12 cellular contexts compared by ENCODE assay signal in genomic region chr11:128463975-128464374, GRCh38.
DNase-seq lines count a peak whose midpoint lies in the region; ATAC-seq and TF ChIP-seq lines count a peak whose summit lies in the region.
"Had no signal": no experiment of that assay in that cellular context is flagged by ENCODE, and none has a peak within 500 bp of the region (broad histone marks: within the 10 kb centered on the region; RNA-seq: fewer than 3 reads in every experiment).

No MANE protein-coding gene starts in this region.

- TF ChIP-seq POLR2A in lower leg skin (IDR thresholded peaks at IDR 0.05) = no peak

- no peak for ATAC-seq in activated naive CD4-positive, alpha-beta T cell treated with anti-CD3 and anti-CD28 coated beads, Interleukin-2, amount 50 U/mL, for 72 hours
- ATAC-seq in memory B cell (ENCODE audit: low read depth) (no peak), thoracic aorta (ENCODE audit: insufficient number of reproducible peaks, low FRiP score, low read depth) (no peak)

- H3K4me1 Mint-ChIP-seq in activated naive CD4-positive, alpha-beta T cell treated with anti-CD3 and anti-CD28 coated beads for 36 hours (ENCODE audit: low read depth) = peaks cover 92% of the 10 kb centered on the region
- H3K4me1 Mint-ChIP-seq in memory B cell = peaks cover 50% of the 10 kb centered on the region

- WGBS in lower leg skin, 2 donors = 67 to 76% methylated on average over 3 of the region's 3 CpGs

- peak overlapping the region; percentile 13 for H3K4me3 ChIP-seq in thoracic aorta
- no peak overlapping the region for H3K4me3 ChIP-seq in lower leg skin (ENCODE audit: low read depth, poor library complexity, severe bottlenecking)

- H3K9me3 Mint-ChIP-seq in activated naive CD4-positive, alpha-beta T cell treated with anti-CD3 and anti-CD28 coated beads for 36 hours = no peaks in the 10 kb centered on the region
- no peaks in the 10 kb centered on the region for H3K9me3 Mint-ChIP-seq in activated naive CD4-positive, alpha-beta T cell treated with anti-CD3 and anti-CD28 coated beads, Interleukin-2, amount 50 U/mL, for 72 hours
- no peaks in the 10 kb centered on the region for H3K9me3 Mint-ChIP-seq in memory B cell

- H3K27ac ChIP-seq in thoracic aorta = peak overlapping the region; percentile 72 to 80
- H3K27ac ChIP-seq: KMS-11 had no signal

- peak; percentile 28 for DNase-seq in activated naive CD4-positive, alpha-beta T cell treated with anti-CD3 and anti-CD28 coated beads for 36 hours
- no peak for DNase-seq in activated naive CD4-positive, alpha-beta T cell treated with Interleukin-2 at 50 U/mL for 16 hours
- no peak for DNase-seq in activated naive CD4-positive, alpha-beta T cell treated with anti-CD3 and anti-CD28 coated beads, Interleukin-2, amount 50 U/mL, for 72 hours (ENCODE audit: low spot score in 2 of 2)
- DNase-seq in memory B cell (ENCODE audit: low spot score in 2 of 2) (no peak), thoracic aorta (ENCODE audit: low spot score) (no peak), NCI-H2029 treated with DMSO at 0.1 percent for 48 hours (lab: John Stamatoyannopoulos, UW) (no peak), GM03348 (ENCODE audit: low spot score) (no peak), lower leg skin (ENCODE audit: low spot score in 2 of 2) (no peak)
- DNase-seq: BE2C, NCI-H2171 treated with DMSO at 0.1 percent for 48 hours had no signal

- peaks cover 44 to 58% of the 10 kb centered on the region in 2 donors for H3K4me1 ChIP-seq in thoracic aorta (ENCODE audit: control insufficient read depth in 1 of 2, low read depth in 2 of 2)
- H3K4me1 ChIP-seq: parathyroid adenoma had no signal

- no peaks in the 10 kb centered on the region for H3K9me3 ChIP-seq in thoracic aorta
- H3K9me3 ChIP-seq: BE2C had no signal

- intact Hi-C loops in activated naive CD4-positive, alpha-beta T cell treated with anti-CD3 and anti-CD28 coated beads for 36 hours (cut with micrococcal nuclease) = loop anchor here (2.0 kb wide), 2 partner anchors 41 to 367 kb away; no protein-coding TSS in a partner anchor
- intact Hi-C loops in lower leg skin (cut with DNase I; ENCODE audit: low total_unique reads) = no loop called here

- no peak for TF ChIP-seq CTCF in thoracic aorta (IDR thresholded peaks at IDR 0.05)
- no peak for TF ChIP-seq CTCF in lower leg skin (IDR thresholded peaks at IDR 0.05)

- H3K36me3 ChIP-seq in thoracic aorta = peaks cover 16% of the 10 kb centered on the region
- H3K36me3 ChIP-seq: BE2C had no signal

- CTCF ChIA-PET in activated naive CD4-positive, alpha-beta T cell treated with anti-CD3 and anti-CD28 coated beads for 36 hours (lab: Charles Lee) = interaction anchor here (0.5 to 2.6 kb wide), 6 partner anchors 25 to 175 kb away, joined by 3 to 14 read pairs (median 5); no protein-coding TSS in a partner anchor

- peaks cover 99% of the 10 kb centered on the region for H3K36me3 Mint-ChIP-seq in activated naive CD4-positive, alpha-beta T cell treated with anti-CD3 and anti-CD28 coated beads for 36 hours (ENCODE audit: low read depth)
- H3K36me3 Mint-ChIP-seq in activated naive CD4-positive, alpha-beta T cell treated with anti-CD3 and anti-CD28 coated beads, Interleukin-2, amount 50 U/mL, for 72 hours = peaks cover 75 to 93% of the 10 kb centered on the region in 2 donors
- peaks cover 63% of the 10 kb centered on the region for H3K36me3 Mint-ChIP-seq in memory B cell

- no peaks in the 10 kb centered on the region for H3K27me3 ChIP-seq in thoracic aorta (replicated peaks; ENCODE audit: insufficient read depth)
- H3K27me3 ChIP-seq: BE2C had no signal

- H3K27me3 Mint-ChIP-seq in activated naive CD4-positive, alpha-beta T cell treated with anti-CD3 and anti-CD28 coated beads for 36 hours (ENCODE audit: low read depth) = no peaks in the 10 kb centered on the region
- no peaks in the 10 kb centered on the region for H3K27me3 Mint-ChIP-seq in memory B cell

- peak overlapping the region; percentile 52 for H3K4me3 Mint-ChIP-seq in activated naive CD4-positive, alpha-beta T cell treated with anti-CD3 and anti-CD28 coated beads for 36 hours
- no peak overlapping the region for H3K4me3 Mint-ChIP-seq in memory B cell

- H3K27ac Mint-ChIP-seq in activated naive CD4-positive, alpha-beta T cell treated with anti-CD3 and anti-CD28 coated beads for 36 hours = peak overlapping the region; percentile 97
- peak overlapping the region; percentile 95 to 97 for H3K27ac Mint-ChIP-seq in activated naive CD4-positive, alpha-beta T cell treated with anti-CD3 and anti-CD28 coated beads, Interleukin-2, amount 50 U/mL, for 72 hours
- H3K27ac Mint-ChIP-seq in memory B cell = peak overlapping the region; percentile 89
